18 cellular contexts compared by ENCODE assay signal in the genomic region with DNA sequence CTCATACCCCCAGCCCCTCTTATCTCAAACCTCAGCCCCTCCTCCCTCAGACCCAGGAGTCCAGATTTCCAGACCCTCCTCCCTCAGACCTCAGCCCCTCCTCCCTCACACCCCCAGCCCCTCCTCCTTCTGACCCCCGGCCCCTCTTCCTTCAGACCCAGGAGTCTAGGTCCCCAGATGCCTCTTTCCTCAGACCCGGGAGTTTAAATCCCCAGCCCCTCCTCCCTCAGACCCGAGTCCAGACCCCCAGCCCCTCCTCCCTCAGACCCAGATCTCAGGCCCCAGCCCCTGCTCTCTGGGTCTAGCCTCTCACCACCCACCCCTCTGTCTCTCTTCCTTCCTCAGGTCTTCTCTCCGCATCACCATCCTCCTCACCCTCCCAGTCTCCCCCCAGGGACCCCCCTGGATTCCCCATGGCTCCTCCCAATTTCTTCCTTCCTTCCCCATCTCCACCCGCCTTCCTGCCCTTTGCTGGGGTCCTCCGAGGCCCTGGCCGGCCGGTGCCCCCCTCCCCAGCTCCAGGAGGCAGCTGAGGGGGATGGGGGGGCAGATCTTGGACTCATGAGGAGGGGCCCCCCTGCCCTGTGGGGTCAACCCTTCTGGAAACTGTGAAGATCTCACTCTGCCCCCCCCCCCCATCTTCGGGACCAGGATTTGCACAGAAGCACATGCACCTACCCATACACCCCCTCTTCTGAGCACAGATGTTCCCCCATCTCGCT. TPM values are rescaled to one million over a fixed set of nuclear protein-coding genes. Genes with fewer than 3 reads are reported as not detected.
DNase-seq lines count a peak whose midpoint lies in the region; ATAC-seq and TF ChIP-seq lines count a peak whose summit lies in the region.
"Had no signal": no experiment of that assay in that cellular context is flagged by ENCODE, and none has a peak within 500 bp of the region (broad histone marks: within the 10 kb centered on the region; RNA-seq: fewer than 3 reads in every experiment).

No MANE protein-coding gene starts in this region.

- no peak overlapping the region for H3K4me2 ChIP-seq in fibroblast of lung (ENCODE audit: extremely low read depth, insufficient read depth, low read length)

- TF ChIP-seq CTCF in RWPE1 (conservative IDR thresholded peaks at IDR 0.05; ENCODE audit: low read depth) (no peak), fibroblast of lung (conservative IDR thresholded peaks at IDR 0.05 in 1 of 2, IDR thresholded peaks at IDR 0.05 in 1 of 2; ENCODE audit: low read depth in 1 of 2, low read length in 2 of 2) (no peak), stomach (IDR thresholded peaks at IDR 0.05) (no peak), psoas muscle (IDR thresholded peaks at IDR 0.05) (no peak)

- CTCF ChIA-PET in RWPE1 (lab: Yijun Ruan, JAX), result no interaction called here

- 80 to 82% (median 80%) methylated on average over 9 to 10 of the region's 10 CpGs for WGBS in stomach, 5 donors
- WGBS in psoas muscle, 3 donors, result 68 to 71% (median 69%) methylated on average over 10 of the region's 10 CpGs

- no peaks in the 10 kb centered on the region for H4K20me1 ChIP-seq in fibroblast of lung (ENCODE audit: control insufficient read depth, extremely low read depth, insufficient read depth, low read length)

- H3K27ac Mint-ChIP-seq in T-helper 2 cell treated with Interferon-gamma antibody and Interleukin-4, amounts not matched to agents 5 μg/mL and 100 μg/mL, for 36 hours, result peak overlapping the region; percentile 67
- H3K27ac Mint-ChIP-seq: activated naive CD4-positive, alpha-beta T cell treated with anti-CD3 and anti-CD28 coated beads, Interleukin-2, amount 50 U/mL, for 24 hours; GM23338 had no signal

- peak overlapping the region; percentile 4 for H3K9ac ChIP-seq in fibroblast of lung (ENCODE audit: insufficient read depth, low read length)

- no peaks in the 10 kb centered on the region for H3K9me3 Mint-ChIP-seq in T-helper 2 cell treated with Interferon-gamma antibody and Interleukin-4, amounts not matched to agents 5 μg/mL and 100 μg/mL, for 36 hours
- H3K9me3 Mint-ChIP-seq: activated naive CD4-positive, alpha-beta T cell treated with anti-CD3 and anti-CD28 coated beads, Interleukin-2, amount 50 U/mL, for 24 hours; GM23338 had no signal

- POLR2A ChIA-PET in RWPE1 (lab: Yijun Ruan, JAX; ENCODE audit: low non-redundant PET), result no interaction called here

- no peak for TF ChIP-seq POLR2A in stomach (IDR thresholded peaks at IDR 0.05)

- H3K27ac ChIP-seq in RWPE1 (peak overlapping the region; percentile 100), fibroblast of lung (ENCODE audit: insufficient read depth, low read length) (no peak overlapping the region), stomach (peak overlapping the region in 4 of 5 donors; percentile 94 to 99 (median 96)), psoas muscle (no peak overlapping the region)
- H3K27ac ChIP-seq: brain microvascular endothelial cell, VCaP had no signal

- no peaks in the 10 kb centered on the region for H3K27me3 Mint-ChIP-seq in T-helper 2 cell treated with Interferon-gamma antibody and Interleukin-4, amounts not matched to agents 5 μg/mL and 100 μg/mL, for 36 hours (ENCODE audit: low read depth)
- H3K27me3 Mint-ChIP-seq: activated naive CD4-positive, alpha-beta T cell treated with anti-CD3 and anti-CD28 coated beads, Interleukin-2, amount 50 U/mL, for 24 hours had no signal

- no peak for TF ChIP-seq EP300 in stomach (IDR thresholded peaks at IDR 0.05)

- no peak for DNase-seq in T-helper 2 cell treated with Interferon-gamma antibody and Interleukin-4, amounts not matched to agents 5 μg/mL and 100 μg/mL, for 36 hours (ENCODE audit: low spot score)
- DNase-seq in T-helper 2 cell, result no peak
- DNase-seq in RWPE1 (ENCODE audit: low spot score), result no peak
- no peak for DNase-seq in fibroblast of lung (ENCODE audit: low read depth in 2 of 2)
- no peak for DNase-seq in stomach
- no peak for DNase-seq in psoas muscle
- DNase-seq: 8988T; brain microvascular endothelial cell; effector CD8-positive, alpha-beta T cell; NCI-H2029; NCI-H69 had no signal

- H3K4me3 ChIP-seq in fibroblast of lung (replicated peaks in 1 of 4; ENCODE audit: control extremely low read depth in 1 of 4, insufficient read depth in 1 of 4, low read depth in 3 of 4, low read length in 4 of 4) (no peak overlapping the region), stomach (peak overlapping the region in 1 of 4 donors; percentile 50), psoas muscle (no peak overlapping the region)

- peaks cover 29% of the 10 kb centered on the region for H3K79me2 ChIP-seq in fibroblast of lung (ENCODE audit: control insufficient read depth, insufficient read depth, low read length)

- no peaks in the 10 kb centered on the region for H3K9me3 ChIP-seq in fibroblast of lung (ENCODE audit: control insufficient read depth, insufficient read depth, low read depth, low read length)
- no peaks in the 10 kb centered on the region for H3K9me3 ChIP-seq in stomach
- no peaks in the 10 kb centered on the region for H3K9me3 ChIP-seq in psoas muscle
- H3K9me3 ChIP-seq: left lung had no signal

- H3K4me1 ChIP-seq in fibroblast of lung (ENCODE audit: control insufficient read depth, extremely low read depth, insufficient read depth, low read length) (peaks cover 43% of the 10 kb centered on the region), stomach (peaks cover 44 to 81% (median 51%) of the 10 kb centered on the region in 4 donors), psoas muscle (peaks cover 37% of the 10 kb centered on the region)

- H3K27me3 ChIP-seq in fibroblast of lung (ENCODE audit: control insufficient read depth, insufficient read depth, low read length) (no peaks in the 10 kb centered on the region), stomach (no peaks in the 10 kb centered on the region), psoas muscle (ENCODE audit: insufficient read depth in 3 of 3, low read length in 2 of 3) (no peaks in the 10 kb centered on the region)
- H3K27me3 ChIP-seq: brain microvascular endothelial cell, left lung had no signal

- intact Hi-C loops in stomach (cut with DNase I; ENCODE audit: low total_unique reads), result no loop called here
- intact Hi-C loops in psoas muscle (cut with DNase I), result no loop called here

- H3K36me3 Mint-ChIP-seq in T-helper 2 cell treated with Interferon-gamma antibody and Interleukin-4, amounts not matched to agents 5 μg/mL and 100 μg/mL, for 36 hours (ENCODE audit: low read depth), result peaks cover 46% of the 10 kb centered on the region

- H3K36me3 ChIP-seq in fibroblast of lung (ENCODE audit: control insufficient read depth, insufficient read depth, low read length) (peaks cover 28% of the 10 kb centered on the region), stomach (peaks cover 18 to 71% (median 57%) of the 10 kb centered on the region in 4 donors), psoas muscle (ENCODE audit: insufficient read depth in 1 of 2, low read depth in 1 of 2) (peaks cover 0 to 54% of the 10 kb centered on the region in 2 donors)

- no peak overlapping the region for H3K4me3 Mint-ChIP-seq in T-helper 2 cell treated with Interferon-gamma antibody and Interleukin-4, amounts not matched to agents 5 μg/mL and 100 μg/mL, for 36 hours
- H3K4me3 Mint-ChIP-seq: activated naive CD4-positive, alpha-beta T cell treated with anti-CD3 and anti-CD28 coated beads, Interleukin-2, amount 50 U/mL, for 24 hours had no signal

- ATAC-seq in GM19351 (IDR thresholded peaks at IDR 0.05; ENCODE audit: unreplicated experiment) (no peak), HG03175 (IDR thresholded peaks at IDR 0.05; ENCODE audit: unreplicated experiment) (no peak), psoas muscle (no peak)
- ATAC-seq: left lung had no signal

- peaks cover 21% of the 10 kb centered on the region for H3K4me1 Mint-ChIP-seq in T-helper 2 cell treated with Interferon-gamma antibody and Interleukin-4, amounts not matched to agents 5 μg/mL and 100 μg/mL, for 36 hours (ENCODE audit: low read depth)

- no peak overlapping the region for H2AFZ ChIP-seq in fibroblast of lung (ENCODE audit: low read length)

RNA-seq across cellular contexts. Expression of a gene that starts 10.7 kb away (rescaled TPM):
- total RNA-seq in fibroblast of lung (10.8 and 20.6 TPM in 2 replicates), stomach (100 to 1,000 TPM in 3 of 5 donors, 10 to 100 TPM in 1, 1 to 10 TPM in 1; 4.4 to 322 (median 139) TPM), psoas muscle (10 to 100 TPM; 13.3 to 36.4 (median 25.3) TPM)
- polyA plus RNA-seq in fibroblast of lung (6.8 and 10.7 TPM in 2 replicates), stomach (10 to 100 TPM; 53.5 to 94.1 (median 65.5) TPM), psoas muscle (10 to 100 TPM in 1 of 3 donors, 1 to 10 TPM in 2; 5.7 to 13.2 (median 7.8) TPM)
- polyA plus RNA-seq in fibroblast of lung (2012), result 50.8 and 53.1 TPM in 2 replicates
- 37.8 and 45.9 TPM in 2 replicates for polyA minus RNA-seq in fibroblast of lung (ENCODE audit: low replicate concordance)

RNA-seq across cellular contexts. Expression of a gene that starts 18.4 kb away (rescaled TPM):
- total RNA-seq in fibroblast of lung (under 0.01 and 0.33 TPM in 2 replicates), stomach (100 to 1,000 TPM in 1 of 5 donors, 10 to 100 TPM in 4; 13.2 to 178 (median 57.2) TPM), psoas muscle (under 1 TPM in 1 of 4 donors, not detected in 3; 0.34 TPM)
- polyA plus RNA-seq in fibroblast of lung (0.06 TPM in 1 of 2 replicates, not detected in the other), stomach (10 to 100 TPM; 23.3 to 50.9 (median 27.4) TPM), psoas muscle (under 1 TPM in 1 of 3 donors, not detected in 2; 0.08 TPM)
- not detected in 2 replicates for polyA plus RNA-seq in fibroblast of lung (2012)
- polyA minus RNA-seq in fibroblast of lung (ENCODE audit: low replicate concordance), result not detected in 2 replicates
- total RNA-seq: subcutaneous adipose tissue had no signal

RNA-seq across cellular contexts. Expression of a gene that starts 49.7 kb away (rescaled TPM):
- total RNA-seq in fibroblast of lung (20.3 and 29.0 TPM in 2 replicates), stomach (100 to 1,000 TPM in 2 of 5 donors, 10 to 100 TPM in 3; 31.9 to 265 (median 76.8) TPM), psoas muscle (10 to 100 TPM; 20.0 to 44.9 (median 25.0) TPM)
- polyA plus RNA-seq in fibroblast of lung (7.2 and 12.2 TPM in 2 replicates), stomach (10 to 100 TPM in 2 of 3 donors, 1 to 10 TPM in 1; 7.3 to 38.7 (median 20.5) TPM), psoas muscle (10 to 100 TPM; 12.5 to 15.8 (median 15.7) TPM)
- 23.8 and 36.0 TPM in 2 replicates for polyA plus RNA-seq in fibroblast of lung (2012)
- 8.9 and 25.1 TPM in 2 replicates for polyA minus RNA-seq in fibroblast of lung (ENCODE audit: low replicate concordance)

Comparison
In these comparisons a context has a peak if more than half of its experiments do, and no peak if none do; other contexts are left out.
1. H3K27ac ChIP-seq: peak in RWPE1 (single experiment) and stomach (4 of 5); none in fibroblast of lung (single experiment) and psoas muscle (single experiment).
2. RNA of a gene that starts 18.4 kb away (total RNA-seq): 13.2 to 178 TPM in stomach; under 0.01 to 0.33 TPM in fibroblast of lung and 0.34 TPM in psoas muscle; every median in the first group is over 10 times any median in the second.